In genomic region chr2:211455225-211455841, GRCh38 we compare ENCODE assay signal across 8 cellular contexts.
A peak's percentile ranks its signal among the peaks of the same experiment; 100 is the strongest.
DNase-seq lines count a peak whose midpoint lies in the region; ATAC-seq and TF ChIP-seq lines count a peak whose summit lies in the region.

No MANE protein-coding gene starts in this region.

- no CpG with 5 or more reads among the region's 1 CpG for WGBS in iPS DF 6.9 (ENCODE audit: insufficient coverage, insufficient read length)
- 73 to 96% (median 84%) methylated on average over 1 of the region's 1 CpG for WGBS in stomach, 5 donors

- H3K4me3 ChIP-seq in iPS DF 6.9 (ENCODE audit: low read length): no peak overlapping the region
- no peak overlapping the region for H3K4me3 ChIP-seq in stomach

- TF ChIP-seq POLR2A in stomach (IDR thresholded peaks at IDR 0.05): no peak

- no peak overlapping the region for H3K27ac ChIP-seq in iPS DF 6.9 (ENCODE audit: low read length)
- H3K27ac ChIP-seq in stomach: no peak overlapping the region

- H3K27me3 ChIP-seq in iPS DF 6.9 (ENCODE audit: control insufficient read depth, insufficient read depth, low read length) (no peaks in the 10 kb centered on the region), stomach (no peaks in the 10 kb centered on the region)

- peak in 5 of 7 experiments; percentile 56 to 75 (median 66) for TF ChIP-seq CTCF in stomach (IDR thresholded peaks at IDR 0.05)

- no peaks in the 10 kb centered on the region for H3K9me3 Mint-ChIP-seq in activated T-helper 1 cell treated with anti-CD3 and anti-CD28 coated beads, Interleukin-12 subunit alpha, Interleukin-12 subunit beta, Interleukin-2, Interleukin-4 antibody, amounts not matched to agents 30 ng/mL and 10 ng/mL and 1 ng/mL, durations not matched to agents 14 hours and 24 hours and 36 hours

- peaks cover 2% of the 10 kb centered on the region for H3K27me3 Mint-ChIP-seq in activated T-helper 1 cell treated with anti-CD3 and anti-CD28 coated beads, Interleukin-12 subunit alpha, Interleukin-12 subunit beta, Interleukin-2, Interleukin-4 antibody, amounts not matched to agents 30 ng/mL and 10 ng/mL and 1 ng/mL, durations not matched to agents 14 hours and 24 hours and 36 hours (ENCODE audit: insufficient read depth)

- TF ChIP-seq EP300 in stomach (IDR thresholded peaks at IDR 0.05): no peak

- no peaks in the 10 kb centered on the region for H3K36me3 Mint-ChIP-seq in activated T-helper 1 cell treated with anti-CD3 and anti-CD28 coated beads, Interleukin-12 subunit alpha, Interleukin-12 subunit beta, Interleukin-2, Interleukin-4 antibody, amounts not matched to agents 30 ng/mL and 10 ng/mL and 1 ng/mL, durations not matched to agents 14 hours and 24 hours and 36 hours (ENCODE audit: low read depth)

- ATAC-seq in GM18907 (IDR thresholded peaks at IDR 0.05; ENCODE audit: unreplicated experiment): peak; percentile 84
- ATAC-seq in HG03095 (IDR thresholded peaks at IDR 0.05; ENCODE audit: unreplicated experiment): peak; percentile 68

- H3K4me1 ChIP-seq in iPS DF 6.9 (ENCODE audit: control insufficient read depth, insufficient read depth, low read length) (no peaks in the 10 kb centered on the region), stomach (peaks cover 0 to 13% (median 3%) of the 10 kb centered on the region in 4 donors)

- no peaks in the 10 kb centered on the region for H3K36me3 ChIP-seq in iPS DF 6.9 (ENCODE audit: control insufficient read depth, insufficient read depth, low read length)
- H3K36me3 ChIP-seq in stomach: no peaks in the 10 kb centered on the region

- DNase-seq in D341Med (ENCODE audit: low spot score) (peak; percentile 56), NCI-H345 (lab: John Stamatoyannopoulos, UW) (peak; percentile 53), astrocyte of the hippocampus (ENCODE audit: low read depth, low spot score) (peak; percentile 77), iPS DF 6.9 (ENCODE audit: low read depth, low spot score) (peak; percentile 37), stomach (peak; percentile 34)
- DNase-seq in activated T-helper 1 cell treated with anti-CD3 and anti-CD28 coated beads, Interleukin-12 subunit alpha, Interleukin-12 subunit beta, Interleukin-2, Interleukin-4 antibody, amounts not matched to agents 30 ng/mL and 10 ng/mL and 1 ng/mL, durations not matched to agents 14 hours and 24 hours and 36 hours (ENCODE audit: low spot score): no peak

- H3K4me3 Mint-ChIP-seq in activated T-helper 1 cell treated with anti-CD3 and anti-CD28 coated beads, Interleukin-12 subunit alpha, Interleukin-12 subunit beta, Interleukin-2, Interleukin-4 antibody, amounts not matched to agents 30 ng/mL and 10 ng/mL and 1 ng/mL, durations not matched to agents 14 hours and 24 hours and 36 hours: no peak overlapping the region

- H3K9me3 ChIP-seq in iPS DF 6.9 (ENCODE audit: control insufficient read depth, insufficient read depth, low read length): no peaks in the 10 kb centered on the region
- no peaks in the 10 kb centered on the region for H3K9me3 ChIP-seq in stomach

- no peak overlapping the region for H3K27ac Mint-ChIP-seq in activated T-helper 1 cell treated with anti-CD3 and anti-CD28 coated beads, Interleukin-12 subunit alpha, Interleukin-12 subunit beta, Interleukin-2, Interleukin-4 antibody, amounts not matched to agents 30 ng/mL and 10 ng/mL and 1 ng/mL, durations not matched to agents 14 hours and 24 hours and 36 hours

- intact Hi-C loops in stomach (cut with DNase I; ENCODE audit: low total_unique reads): no loop called here
- intact Hi-C loops in activated T-helper 1 cell treated with anti-CD3 and anti-CD28 coated beads, Interleukin-12 subunit alpha, Interleukin-12 subunit beta, Interleukin-2, Interleukin-4 antibody, amounts not matched to agents 30 ng/mL and 10 ng/mL and 1 ng/mL, durations not matched to agents 14 hours and 24 hours and 36 hours (cut with micrococcal nuclease): no loop called here

- H3K4me1 Mint-ChIP-seq in activated T-helper 1 cell treated with anti-CD3 and anti-CD28 coated beads, Interleukin-12 subunit alpha, Interleukin-12 subunit beta, Interleukin-2, Interleukin-4 antibody, amounts not matched to agents 30 ng/mL and 10 ng/mL and 1 ng/mL, durations not matched to agents 14 hours and 24 hours and 36 hours (ENCODE audit: low read depth): no peaks in the 10 kb centered on the region
